Comparison of ENCODE assay signal across 10 cellular contexts in the genomic region with DNA sequence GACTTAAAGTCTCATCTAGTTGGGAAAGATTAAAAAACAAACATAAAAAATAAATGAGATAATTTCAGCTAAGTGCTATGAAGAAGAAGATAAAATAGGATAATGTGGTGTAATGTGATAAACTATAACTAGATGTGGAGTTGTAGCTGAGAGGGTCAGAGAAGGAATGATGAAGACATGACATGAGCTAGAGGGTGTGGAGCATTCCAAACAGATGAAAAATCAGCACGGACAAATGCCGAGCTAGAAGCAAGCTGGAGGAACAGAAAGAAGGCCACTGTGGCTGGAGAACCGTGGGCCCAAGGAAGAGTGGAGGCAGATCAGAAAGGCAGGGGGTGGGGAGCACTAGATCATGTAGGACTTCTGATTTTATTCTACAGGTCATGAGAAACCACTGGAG.
DNase-seq lines count a peak whose midpoint lies in the region; ATAC-seq, FAIRE-seq and TF ChIP-seq lines count a peak whose summit lies in the region.
"Had no signal": no experiment of that assay in that cellular context is flagged by ENCODE, and none has a peak within 500 bp of the region (broad histone marks: within the 10 kb centered on the region; RNA-seq: fewer than 3 reads in every experiment).

No MANE protein-coding gene starts in this region.

- H3K4me3 ChIP-seq in mammary epithelial cell (replicated peaks in 1 of 3; ENCODE audit: insufficient read depth in 1 of 3, low read depth in 2 of 3, low read length in 3 of 3): no peak overlapping the region
- no peak overlapping the region for H3K4me3 ChIP-seq in lower lobe of right lung

- H3K9me3 ChIP-seq in mammary epithelial cell (replicated peaks; ENCODE audit: insufficient read depth, low read length) (no peaks in the 10 kb centered on the region), lower lobe of right lung (no peaks in the 10 kb centered on the region)

- H3K4me1 ChIP-seq in mammary epithelial cell (ENCODE audit: insufficient read depth, low read length): peaks cover 61% of the 10 kb centered on the region
- H3K4me1 ChIP-seq in lower lobe of right lung: peaks cover 8% of the 10 kb centered on the region

- peak overlapping the region; percentile 96 for H3K27ac ChIP-seq in mammary epithelial cell (ENCODE audit: insufficient read depth, low read depth, low read length)
- peak overlapping the region; percentile 21 for H3K27ac ChIP-seq in lower lobe of right lung

- no TSS peak for BruUV-seq in mammary epithelial cell (replicated peaks; lab: Mats Ljungman, UMichigan)

- H3K36me3 ChIP-seq in mammary epithelial cell (ENCODE audit: insufficient read depth, low read length) (peaks cover 2% of the 10 kb centered on the region), lower lobe of right lung (no peaks in the 10 kb centered on the region)

- FAIRE-seq in HTR-8/SVneo (lab: Jason Lieb, UNC): no peak

- no peaks in the 10 kb centered on the region for H3K27me3 ChIP-seq in mammary epithelial cell (ENCODE audit: insufficient read depth, low read length)
- no peaks in the 10 kb centered on the region for H3K27me3 ChIP-seq in lower lobe of right lung (ENCODE audit: low read depth)

- H3K9ac ChIP-seq in mammary epithelial cell (ENCODE audit: insufficient read depth, low read length): peak overlapping the region; percentile 78

- no peak overlapping the region for H2AFZ ChIP-seq in mammary epithelial cell (ENCODE audit: low read depth, low read length)

- DNase-seq in AG08395 (ENCODE audit: low spot score) (peak; percentile 67), HTR-8/SVneo (ENCODE audit: insufficient read length, low spot score) (peak; percentile 27), mammary epithelial cell (peak; percentile 83), lower lobe of right lung (no peak)
- DNase-seq: activated CD4-positive, alpha-beta T cell treated with anti-CD3 and anti-CD28 coated beads for 48 hours; DMS153 had no signal

- intact Hi-C loops in mammary epithelial cell (cut with micrococcal nuclease) (loop anchor here (2.0 to 10.0 kb wide), 4 partner anchors 67 to 145 kb away; no protein-coding TSS in a partner anchor), lower lobe of right lung (cut with DNase I) (no loop called here)

- peaks cover 89% of the 10 kb centered on the region for H3K79me2 ChIP-seq in mammary epithelial cell (ENCODE audit: insufficient read depth, low read length)

- WGBS in mammary epithelial cell (ENCODE audit: low coverage, missing lambda C conversion rate): 0% methylated on average over 3 of the region's 3 CpGs

- dilution Hi-C loops in mammary epithelial cell (cut with HindIII; ENCODE audit: low sequenced_read_pairs): no loop called here

- ATAC-seq in lower lobe of right lung (peak in 1 of 2 donors; percentile 45), HG02623 (IDR thresholded peaks at IDR 0.05; ENCODE audit: unreplicated experiment) (no peak), GM21723 (IDR thresholded peaks at IDR 0.05; ENCODE audit: unreplicated experiment) (no peak), HG03565 (IDR thresholded peaks at IDR 0.05; ENCODE audit: unreplicated experiment) (no peak), GM19023 (IDR thresholded peaks at IDR 0.05; ENCODE audit: unreplicated experiment) (no peak)

- CTCF ChIA-PET in mammary epithelial cell (lab: Charles Lee; ENCODE audit: low non-redundant PET): interaction anchor here (0.6 kb wide), 1 partner anchor 67 kb away, joined by 4 read pairs; no protein-coding TSS in a partner anchor

- H3K4me2 ChIP-seq in mammary epithelial cell (ENCODE audit: insufficient read depth, low read depth, low read length): peak overlapping the region; percentile 56

- no peaks in the 10 kb centered on the region for H4K20me1 ChIP-seq in mammary epithelial cell (ENCODE audit: insufficient read depth, low read length)

- TF ChIP-seq CTCF in mammary epithelial cell (conservative IDR thresholded peaks at IDR 0.05 in 1 of 2, IDR thresholded peaks at IDR 0.05 in 1 of 2; ENCODE audit: extremely low read depth in 1 of 2, insufficient read depth in 1 of 2, low read depth in 1 of 2, low read length in 2 of 2): no peak
- no peak for TF ChIP-seq CTCF in lower lobe of right lung (IDR thresholded peaks at IDR 0.05)

- in situ Hi-C loops in mammary epithelial cell (cut with MboI; ENCODE audit: low sequenced_read_pairs in 2 of 2): no loop called here
